1 cellular context compared by ENCODE assay signal in the genomic region with DNA sequence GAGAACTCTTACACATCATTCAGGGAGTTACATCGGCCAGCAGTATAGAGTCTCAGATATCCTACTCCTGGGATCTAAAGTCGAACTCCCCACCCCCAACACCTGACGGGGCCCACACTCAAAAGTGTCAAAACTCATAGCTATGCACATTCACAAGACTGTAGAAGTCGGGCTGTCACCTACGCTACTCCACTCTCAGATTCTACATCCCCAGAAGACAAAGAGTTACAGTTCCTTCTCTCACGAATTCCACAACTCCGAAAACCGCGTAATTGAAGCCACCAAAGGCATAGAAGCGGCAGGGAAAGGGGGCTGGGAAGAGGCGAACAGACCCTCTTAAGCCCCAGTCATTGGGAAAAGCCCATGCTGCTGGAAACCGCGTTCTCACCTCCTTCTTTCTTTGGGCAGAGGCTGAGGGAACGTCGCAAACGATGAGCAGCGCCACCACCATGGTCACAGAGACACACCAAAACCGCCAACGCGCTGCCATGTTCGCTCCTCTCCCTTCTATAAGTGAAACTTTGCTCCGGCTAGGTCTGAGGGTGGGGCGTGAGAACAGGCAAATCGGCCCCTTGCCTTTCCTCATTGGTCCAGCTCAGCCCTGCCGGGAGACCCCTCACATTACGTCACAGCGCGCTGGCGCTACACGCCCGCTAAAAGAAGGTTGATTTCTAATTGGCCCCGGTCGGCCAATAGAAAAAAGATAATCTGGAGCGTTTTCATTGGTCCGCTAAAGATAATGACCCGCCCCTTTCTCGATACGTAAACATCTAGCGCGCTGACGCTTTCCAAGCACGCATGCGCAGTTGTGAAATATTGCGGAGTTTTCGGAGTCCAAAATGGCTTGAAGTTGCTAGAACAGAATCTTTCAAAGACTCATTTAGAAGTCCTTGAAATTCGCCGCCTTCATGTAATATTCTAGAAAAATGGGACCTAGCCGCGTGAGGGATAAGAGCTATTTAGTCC.
TF ChIP-seq lines count a peak whose summit lies in the region.

A gene (minus strand): TSS at position 515 of the 966 bp plus-strand sequence. CDS start 25 bp downstream, at position 490.

TF ChIP-seq in HepG2, 621 proteins besides CTCF, POLR2A, EP300 and RAD21 (continued from another document and continues in another):
- TF ChIP-seq, protein P1, sequence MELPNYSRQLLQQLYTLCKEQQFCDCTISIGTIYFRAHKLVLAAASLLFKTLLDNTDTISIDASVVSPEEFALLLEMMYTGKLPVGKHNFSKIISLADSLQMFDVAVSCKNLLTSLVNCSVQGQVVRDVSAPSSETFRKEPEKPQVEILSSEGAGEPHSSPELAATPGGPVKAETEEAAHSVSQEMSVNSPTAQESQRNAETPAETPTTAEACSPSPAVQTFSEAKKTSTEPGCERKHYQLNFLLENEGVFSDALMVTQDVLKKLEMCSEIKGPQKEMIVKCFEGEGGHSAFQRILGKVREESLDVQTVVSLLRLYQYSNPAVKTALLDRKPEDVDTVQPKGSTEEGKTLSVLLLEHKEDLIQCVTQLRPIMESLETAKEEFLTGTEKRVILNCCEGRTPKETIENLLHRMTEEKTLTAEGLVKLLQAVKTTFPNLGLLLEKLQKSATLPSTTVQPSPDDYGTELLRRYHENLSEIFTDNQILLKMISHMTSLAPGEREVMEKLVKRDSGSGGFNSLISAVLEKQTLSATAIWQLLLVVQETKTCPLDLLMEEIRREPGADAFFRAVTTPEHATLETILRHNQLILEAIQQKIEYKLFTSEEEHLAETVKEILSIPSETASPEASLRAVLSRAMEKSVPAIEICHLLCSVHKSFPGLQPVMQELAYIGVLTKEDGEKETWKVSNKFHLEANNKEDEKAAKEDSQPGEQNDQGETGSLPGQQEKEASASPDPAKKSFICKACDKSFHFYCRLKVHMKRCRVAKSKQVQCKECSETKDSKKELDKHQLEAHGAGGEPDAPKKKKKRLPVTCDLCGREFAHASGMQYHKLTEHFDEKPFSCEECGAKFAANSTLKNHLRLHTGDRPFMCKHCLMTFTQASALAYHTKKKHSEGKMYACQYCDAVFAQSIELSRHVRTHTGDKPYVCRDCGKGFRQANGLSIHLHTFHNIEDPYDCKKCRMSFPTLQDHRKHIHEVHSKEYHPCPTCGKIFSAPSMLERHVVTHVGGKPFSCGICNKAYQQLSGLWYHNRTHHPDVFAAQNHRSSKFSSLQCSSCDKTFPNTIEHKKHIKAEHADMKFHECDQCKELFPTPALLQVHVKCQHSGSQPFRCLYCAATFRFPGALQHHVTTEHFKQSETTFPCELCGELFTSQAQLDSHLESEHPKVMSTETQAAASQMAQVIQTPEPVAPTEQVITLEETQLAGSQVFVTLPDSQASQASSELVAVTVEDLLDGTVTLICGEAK (IDR thresholded peaks at IDR 0.05) = no peak
- TF ChIP-seq, protein P1 (CRISPR knock-in tag; IDR thresholded peaks at IDR 0.05) = no peak
- TF ChIP-seq, protein P2, sequence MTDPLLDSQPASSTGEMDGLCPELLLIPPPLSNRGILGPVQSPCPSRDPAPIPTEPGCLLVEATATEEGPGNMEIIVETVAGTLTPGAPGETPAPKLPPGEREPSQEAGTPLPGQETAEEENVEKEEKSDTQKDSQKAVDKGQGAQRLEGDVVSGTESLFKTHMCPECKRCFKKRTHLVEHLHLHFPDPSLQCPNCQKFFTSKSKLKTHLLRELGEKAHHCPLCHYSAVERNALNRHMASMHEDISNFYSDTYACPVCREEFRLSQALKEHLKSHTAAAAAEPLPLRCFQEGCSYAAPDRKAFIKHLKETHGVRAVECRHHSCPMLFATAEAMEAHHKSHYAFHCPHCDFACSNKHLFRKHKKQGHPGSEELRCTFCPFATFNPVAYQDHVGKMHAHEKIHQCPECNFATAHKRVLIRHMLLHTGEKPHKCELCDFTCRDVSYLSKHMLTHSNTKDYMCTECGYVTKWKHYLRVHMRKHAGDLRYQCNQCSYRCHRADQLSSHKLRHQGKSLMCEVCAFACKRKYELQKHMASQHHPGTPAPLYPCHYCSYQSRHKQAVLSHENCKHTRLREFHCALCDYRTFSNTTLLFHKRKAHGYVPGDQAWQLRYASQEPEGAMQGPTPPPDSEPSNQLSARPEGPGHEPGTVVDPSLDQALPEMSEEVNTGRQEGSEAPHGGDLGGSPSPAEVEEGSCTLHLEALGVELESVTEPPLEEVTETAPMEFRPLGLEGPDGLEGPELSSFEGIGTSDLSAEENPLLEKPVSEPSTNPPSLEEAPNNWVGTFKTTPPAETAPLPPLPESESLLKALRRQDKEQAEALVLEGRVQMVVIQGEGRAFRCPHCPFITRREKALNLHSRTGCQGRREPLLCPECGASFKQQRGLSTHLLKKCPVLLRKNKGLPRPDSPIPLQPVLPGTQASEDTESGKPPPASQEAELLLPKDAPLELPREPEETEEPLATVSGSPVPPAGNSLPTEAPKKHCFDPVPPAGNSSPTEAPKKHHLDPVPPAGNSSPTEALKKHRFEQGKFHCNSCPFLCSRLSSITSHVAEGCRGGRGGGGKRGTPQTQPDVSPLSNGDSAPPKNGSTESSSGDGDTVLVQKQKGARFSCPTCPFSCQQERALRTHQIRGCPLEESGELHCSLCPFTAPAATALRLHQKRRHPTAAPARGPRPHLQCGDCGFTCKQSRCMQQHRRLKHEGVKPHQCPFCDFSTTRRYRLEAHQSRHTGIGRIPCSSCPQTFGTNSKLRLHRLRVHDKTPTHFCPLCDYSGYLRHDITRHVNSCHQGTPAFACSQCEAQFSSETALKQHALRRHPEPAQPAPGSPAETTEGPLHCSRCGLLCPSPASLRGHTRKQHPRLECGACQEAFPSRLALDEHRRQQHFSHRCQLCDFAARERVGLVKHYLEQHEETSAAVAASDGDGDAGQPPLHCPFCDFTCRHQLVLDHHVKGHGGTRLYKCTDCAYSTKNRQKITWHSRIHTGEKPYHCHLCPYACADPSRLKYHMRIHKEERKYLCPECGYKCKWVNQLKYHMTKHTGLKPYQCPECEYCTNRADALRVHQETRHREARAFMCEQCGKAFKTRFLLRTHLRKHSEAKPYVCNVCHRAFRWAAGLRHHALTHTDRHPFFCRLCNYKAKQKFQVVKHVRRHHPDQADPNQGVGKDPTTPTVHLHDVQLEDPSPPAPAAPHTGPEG (CRISPR knock-in tag; IDR thresholded peaks at IDR 0.05) = no peak
- no peak for TF ChIP-seq ZFP36L1 (CRISPR knock-in tag; IDR thresholded peaks at IDR 0.05)
- TF ChIP-seq GZF1 (CRISPR knock-in tag; IDR thresholded peaks at IDR 0.05) = no peak
- no peak for TF ChIP-seq SIN3B (IDR thresholded peaks at IDR 0.05; ENCODE audit: low read length)
- TF ChIP-seq, protein P3, sequence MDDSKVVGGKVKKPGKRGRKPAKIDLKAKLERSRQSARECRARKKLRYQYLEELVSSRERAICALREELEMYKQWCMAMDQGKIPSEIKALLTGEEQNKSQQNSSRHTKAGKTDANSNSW (CRISPR knock-in tag; IDR thresholded peaks at IDR 0.05; ENCODE audit: borderline replicate concordance) = no peak
- TF ChIP-seq ZNF605 (CRISPR knock-in tag; IDR thresholded peaks at IDR 0.05) = peak; percentile 57; the same call in 1 of the 2 replicates
- TF ChIP-seq ZNF432 (CRISPR knock-in tag; IDR thresholded peaks at IDR 0.05; ENCODE audit: borderline replicate concordance) = no peak
- no peak for TF ChIP-seq U2AF1 (optimal IDR thresholded peaks at IDR 0.05; ENCODE audit: low read depth, low read length)
- no peak for TF ChIP-seq KLF15 (CRISPR knock-in tag; IDR thresholded peaks at IDR 0.05; ENCODE audit: borderline replicate concordance)
- TF ChIP-seq GTF2F1 (IDR thresholded peaks at IDR 0.05; ENCODE audit: low read length) = no peak
- TF ChIP-seq ZNF772 (CRISPR knock-in tag; IDR thresholded peaks at IDR 0.05) = no peak
- no peak for TF ChIP-seq ZNF343 (CRISPR knock-in tag; IDR thresholded peaks at IDR 0.05)
- peak; percentile 45; the same call in 1 of the 2 replicates for TF ChIP-seq HDAC1 (CRISPR knock-in tag; IDR thresholded peaks at IDR 0.05)
- TF ChIP-seq, protein P4, sequence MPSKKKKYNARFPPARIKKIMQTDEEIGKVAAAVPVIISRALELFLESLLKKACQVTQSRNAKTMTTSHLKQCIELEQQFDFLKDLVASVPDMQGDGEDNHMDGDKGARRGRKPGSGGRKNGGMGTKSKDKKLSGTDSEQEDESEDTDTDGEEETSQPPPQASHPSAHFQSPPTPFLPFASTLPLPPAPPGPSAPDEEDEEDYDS (CRISPR knock-in tag; IDR thresholded peaks at IDR 0.05) = 0 out of 2 replicates have a peak, but pooled peaks have one; percentile 21
- no peak for TF ChIP-seq ZBTB8A (CRISPR knock-in tag; IDR thresholded peaks at IDR 0.05; ENCODE audit: borderline replicate concordance, low read depth)
- TF ChIP-seq ESRRA (CRISPR knock-in tag; IDR thresholded peaks at IDR 0.05; ENCODE audit: low read depth) = no peak
- TF ChIP-seq, protein P5, sequence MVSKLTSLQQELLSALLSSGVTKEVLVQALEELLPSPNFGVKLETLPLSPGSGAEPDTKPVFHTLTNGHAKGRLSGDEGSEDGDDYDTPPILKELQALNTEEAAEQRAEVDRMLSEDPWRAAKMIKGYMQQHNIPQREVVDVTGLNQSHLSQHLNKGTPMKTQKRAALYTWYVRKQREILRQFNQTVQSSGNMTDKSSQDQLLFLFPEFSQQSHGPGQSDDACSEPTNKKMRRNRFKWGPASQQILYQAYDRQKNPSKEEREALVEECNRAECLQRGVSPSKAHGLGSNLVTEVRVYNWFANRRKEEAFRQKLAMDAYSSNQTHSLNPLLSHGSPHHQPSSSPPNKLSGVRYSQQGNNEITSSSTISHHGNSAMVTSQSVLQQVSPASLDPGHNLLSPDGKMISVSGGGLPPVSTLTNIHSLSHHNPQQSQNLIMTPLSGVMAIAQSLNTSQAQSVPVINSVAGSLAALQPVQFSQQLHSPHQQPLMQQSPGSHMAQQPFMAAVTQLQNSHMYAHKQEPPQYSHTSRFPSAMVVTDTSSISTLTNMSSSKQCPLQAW (CRISPR knock-in tag; IDR thresholded peaks at IDR 0.05) = no peak
- TF ChIP-seq ISL2 (CRISPR knock-in tag; IDR thresholded peaks at IDR 0.05) = no peak
- no peak for TF ChIP-seq PAX8 (CRISPR knock-in tag; IDR thresholded peaks at IDR 0.05; ENCODE audit: borderline replicate concordance)
- no peak for TF ChIP-seq SMAD1 (CRISPR knock-in tag; IDR thresholded peaks at IDR 0.05; ENCODE audit: borderline replicate concordance, low read depth)
- TF ChIP-seq, protein P6, sequence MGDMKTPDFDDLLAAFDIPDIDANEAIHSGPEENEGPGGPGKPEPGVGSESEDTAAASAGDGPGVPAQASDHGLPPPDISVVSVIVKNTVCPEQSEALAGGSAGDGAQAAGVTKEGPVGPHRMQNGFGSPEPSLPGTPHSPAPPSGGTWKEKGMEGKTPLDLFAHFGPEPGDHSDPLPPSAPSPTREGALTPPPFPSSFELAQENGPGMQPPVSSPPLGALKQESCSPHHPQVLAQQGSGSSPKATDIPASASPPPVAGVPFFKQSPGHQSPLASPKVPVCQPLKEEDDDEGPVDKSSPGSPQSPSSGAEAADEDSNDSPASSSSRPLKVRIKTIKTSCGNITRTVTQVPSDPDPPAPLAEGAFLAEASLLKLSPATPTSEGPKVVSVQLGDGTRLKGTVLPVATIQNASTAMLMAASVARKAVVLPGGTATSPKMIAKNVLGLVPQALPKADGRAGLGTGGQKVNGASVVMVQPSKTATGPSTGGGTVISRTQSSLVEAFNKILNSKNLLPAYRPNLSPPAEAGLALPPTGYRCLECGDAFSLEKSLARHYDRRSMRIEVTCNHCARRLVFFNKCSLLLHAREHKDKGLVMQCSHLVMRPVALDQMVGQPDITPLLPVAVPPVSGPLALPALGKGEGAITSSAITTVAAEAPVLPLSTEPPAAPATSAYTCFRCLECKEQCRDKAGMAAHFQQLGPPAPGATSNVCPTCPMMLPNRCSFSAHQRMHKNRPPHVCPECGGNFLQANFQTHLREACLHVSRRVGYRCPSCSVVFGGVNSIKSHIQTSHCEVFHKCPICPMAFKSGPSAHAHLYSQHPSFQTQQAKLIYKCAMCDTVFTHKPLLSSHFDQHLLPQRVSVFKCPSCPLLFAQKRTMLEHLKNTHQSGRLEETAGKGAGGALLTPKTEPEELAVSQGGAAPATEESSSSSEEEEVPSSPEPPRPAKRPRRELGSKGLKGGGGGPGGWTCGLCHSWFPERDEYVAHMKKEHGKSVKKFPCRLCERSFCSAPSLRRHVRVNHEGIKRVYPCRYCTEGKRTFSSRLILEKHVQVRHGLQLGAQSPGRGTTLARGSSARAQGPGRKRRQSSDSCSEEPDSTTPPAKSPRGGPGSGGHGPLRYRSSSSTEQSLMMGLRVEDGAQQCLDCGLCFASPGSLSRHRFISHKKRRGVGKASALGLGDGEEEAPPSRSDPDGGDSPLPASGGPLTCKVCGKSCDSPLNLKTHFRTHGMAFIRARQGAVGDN (CRISPR knock-in tag; IDR thresholded peaks at IDR 0.05) = peak; percentile 54
- TF ChIP-seq, protein P7, sequence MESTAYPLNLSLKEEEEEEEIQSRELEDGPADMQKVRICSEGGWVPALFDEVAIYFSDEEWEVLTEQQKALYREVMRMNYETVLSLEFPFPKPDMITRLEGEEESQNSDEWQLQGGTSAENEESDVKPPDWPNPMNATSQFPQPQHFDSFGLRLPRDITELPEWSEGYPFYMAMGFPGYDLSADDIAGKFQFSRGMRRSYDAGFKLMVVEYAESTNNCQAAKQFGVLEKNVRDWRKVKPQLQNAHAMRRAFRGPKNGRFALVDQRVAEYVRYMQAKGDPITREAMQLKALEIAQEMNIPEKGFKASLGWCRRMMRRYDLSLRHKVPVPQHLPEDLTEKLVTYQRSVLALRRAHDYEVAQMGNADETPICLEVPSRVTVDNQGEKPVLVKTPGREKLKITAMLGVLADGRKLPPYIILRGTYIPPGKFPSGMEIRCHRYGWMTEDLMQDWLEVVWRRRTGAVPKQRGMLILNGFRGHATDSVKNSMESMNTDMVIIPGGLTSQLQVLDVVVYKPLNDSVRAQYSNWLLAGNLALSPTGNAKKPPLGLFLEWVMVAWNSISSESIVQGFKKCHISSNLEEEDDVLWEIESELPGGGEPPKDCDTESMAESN (CRISPR knock-in tag; conservative IDR thresholded peaks at IDR 0.05) = no peak
- TF ChIP-seq ZNF841 (CRISPR knock-in tag; IDR thresholded peaks at IDR 0.05; ENCODE audit: borderline replicate concordance) = no peak
